ENCODE assay signal across 14 cellular contexts in the genomic region with DNA sequence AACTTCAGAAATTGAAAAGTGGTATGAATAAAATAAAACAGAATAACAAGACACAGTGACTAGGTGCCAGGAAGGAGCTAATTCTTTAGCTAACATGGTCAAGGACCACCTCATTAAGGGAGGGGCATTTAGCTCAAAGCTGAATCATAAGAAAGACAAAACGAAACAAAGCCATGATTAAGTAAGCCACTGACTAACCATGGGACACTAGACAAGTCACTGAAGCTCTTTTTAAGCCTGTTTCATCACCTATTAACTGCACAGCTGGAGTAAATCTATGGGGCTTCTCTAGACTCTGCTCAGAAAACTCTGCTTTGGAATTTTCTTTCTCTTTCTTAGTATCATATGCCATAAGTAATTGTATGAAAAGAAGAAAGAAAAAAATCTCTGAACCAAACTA. TPM values are rescaled to one million over a fixed set of nuclear protein-coding genes. Genes with fewer than 3 reads are reported as not detected.
DNase-seq lines count a peak whose midpoint lies in the region; ATAC-seq lines count a peak whose summit lies in the region.
"Had no signal": no experiment of that assay in that cellular context is flagged by ENCODE, and none has a peak within 500 bp of the region (broad histone marks: within the 10 kb centered on the region; RNA-seq: fewer than 3 reads in every experiment).

No MANE protein-coding gene starts in this region.

- DNase-seq in H4 (ENCODE audit: low spot score) (peak; percentile 13), NOMO-1 treated with DMSO at 0.1 percent for 48 hours (lab: John Stamatoyannopoulos, UW; ENCODE audit: unreplicated experiment) (peak; percentile 60), fibroblast of gingiva (ENCODE audit: low read depth) (peak; percentile 44), renal cortical epithelial cell (ENCODE audit: low read depth) (peak; percentile 77), NCI-H2029 (lab: John Stamatoyannopoulos, UW) (no peak), NCI-H1105 (lab: John Stamatoyannopoulos, UW) (no peak)
- DNase-seq: activated CD8-positive, alpha-beta memory T cell treated with anti-CD3 and anti-CD28 coated beads, Interleukin-2, amount 50 U/mL, for 48 hours; aorta; CD4-positive, CD25-positive, alpha-beta regulatory T cell; effector CD4-positive, alpha-beta T cell; NCI-H345; psoas muscle had no signal

- ATAC-seq in HG03280 (IDR thresholded peaks at IDR 0.05; ENCODE audit: unreplicated experiment) (no peak), GM21390 (IDR thresholded peaks at IDR 0.05; ENCODE audit: unreplicated experiment) (no peak)

RNA-seq across cellular contexts. Expression of a gene that starts 49.8 kb away (rescaled TPM):
- total RNA-seq in H4 (2014; rRNA removed; shearing (Covaris generic)) = not detected in 2 replicates
- not detected in 2 replicates for total RNA-seq in renal cortical epithelial cell
- total RNA-seq: CD4-positive, CD25-positive, alpha-beta regulatory T cell had no signal

Comparison
In these comparisons a context has a peak if more than half of its experiments do, and no peak if none do; other contexts are left out.
1. DNase-seq: peak in H4 (single experiment), NOMO-1 treated with DMSO at 0.1 percent for 48 hours (single experiment), fibroblast of gingiva (single experiment) and renal cortical epithelial cell (single experiment); none in NCI-H2029 (single experiment) and NCI-H1105 (single experiment).